ENCODE assay signal across 1 cellular context in the genomic region with DNA sequence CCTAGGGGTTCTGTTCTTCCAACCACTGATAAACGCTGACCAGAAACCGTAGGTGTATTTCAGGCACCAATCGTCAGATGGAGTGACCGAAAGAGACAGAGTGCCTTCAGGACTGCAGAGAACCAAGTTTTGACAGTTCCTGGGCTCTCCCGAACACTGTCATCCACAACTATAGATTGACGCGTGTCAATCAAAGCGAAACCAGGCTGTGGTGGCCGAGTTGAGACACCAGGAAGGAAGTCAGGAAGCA.
TF ChIP-seq lines count a peak whose summit lies in the region.

No MANE protein-coding gene starts in this region.

TF ChIP-seq in HepG2, 621 proteins besides CTCF, POLR2A, EP300 and RAD21 (continued from another document and continues in another):
- no peak for TF ChIP-seq MAZ (IDR thresholded peaks at IDR 0.05; ENCODE audit: borderline replicate concordance, low read depth, low read length)
- TF ChIP-seq MAZ (CRISPR knock-in tag; IDR thresholded peaks at IDR 0.05; ENCODE audit: low read depth), result no peak
- TF ChIP-seq, protein P1, sequence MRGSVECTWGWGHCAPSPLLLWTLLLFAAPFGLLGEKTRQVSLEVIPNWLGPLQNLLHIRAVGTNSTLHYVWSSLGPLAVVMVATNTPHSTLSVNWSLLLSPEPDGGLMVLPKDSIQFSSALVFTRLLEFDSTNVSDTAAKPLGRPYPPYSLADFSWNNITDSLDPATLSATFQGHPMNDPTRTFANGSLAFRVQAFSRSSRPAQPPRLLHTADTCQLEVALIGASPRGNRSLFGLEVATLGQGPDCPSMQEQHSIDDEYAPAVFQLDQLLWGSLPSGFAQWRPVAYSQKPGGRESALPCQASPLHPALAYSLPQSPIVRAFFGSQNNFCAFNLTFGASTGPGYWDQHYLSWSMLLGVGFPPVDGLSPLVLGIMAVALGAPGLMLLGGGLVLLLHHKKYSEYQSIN (CRISPR knock-in tag; IDR thresholded peaks at IDR 0.05; ENCODE audit: borderline replicate concordance), result no peak
- TF ChIP-seq ZNF598 (CRISPR knock-in tag; IDR thresholded peaks at IDR 0.05; ENCODE audit: borderline replicate concordance), result no peak
- TF ChIP-seq SMYD3 (CRISPR knock-in tag; IDR thresholded peaks at IDR 0.05), result no peak
- TF ChIP-seq POLR2G (IDR thresholded peaks at IDR 0.05; ENCODE audit: low read depth, low read length), result no peak
- peak; percentile 15 for TF ChIP-seq ASH2L (IDR thresholded peaks at IDR 0.05; ENCODE audit: insufficient read length, low read depth, low read length)
- TF ChIP-seq ZNF878 (CRISPR knock-in tag; IDR thresholded peaks at IDR 0.05), result 0 out of 2 replicates have a peak, but pooled peaks have one; percentile 58
- TF ChIP-seq TP53 (CRISPR knock-in tag; conservative IDR thresholded peaks at IDR 0.05), result no peak
- no peak for TF ChIP-seq ZNF180 (CRISPR knock-in tag; IDR thresholded peaks at IDR 0.05; ENCODE audit: borderline replicate concordance, low read depth)
- no peak for TF ChIP-seq HOXA5 (CRISPR knock-in tag; IDR thresholded peaks at IDR 0.05)
- no peak for TF ChIP-seq MEF2D (CRISPR knock-in tag; IDR thresholded peaks at IDR 0.05)
- TF ChIP-seq NFKB2 (CRISPR knock-in tag; IDR thresholded peaks at IDR 0.05; ENCODE audit: borderline replicate concordance), result no peak
- no peak for TF ChIP-seq ZBTB42 (CRISPR knock-in tag; IDR thresholded peaks at IDR 0.05)
- TF ChIP-seq NBN (conservative IDR thresholded peaks at IDR 0.05), result no peak
- 0 out of 2 replicates have a peak, but pooled peaks have one; percentile 3 for TF ChIP-seq HDAC1 (CRISPR knock-in tag; IDR thresholded peaks at IDR 0.05)
- TF ChIP-seq DPF2 (CRISPR knock-in tag; IDR thresholded peaks at IDR 0.05; ENCODE audit: borderline replicate concordance, low read depth), result no peak
- TF ChIP-seq ZNF557 (CRISPR knock-in tag; IDR thresholded peaks at IDR 0.05), result 0 out of 2 replicates have a peak, but pooled peaks have one; percentile 1
- TF ChIP-seq CENPT (CRISPR knock-in tag; IDR thresholded peaks at IDR 0.05; ENCODE audit: low read depth), result no peak
- no peak for TF ChIP-seq DZIP1 (CRISPR knock-in tag; IDR thresholded peaks at IDR 0.05)
- no peak for TF ChIP-seq ZNF790 (CRISPR knock-in tag; IDR thresholded peaks at IDR 0.05; ENCODE audit: borderline replicate concordance)
- no peak for TF ChIP-seq NKX3-1 (CRISPR knock-in tag; IDR thresholded peaks at IDR 0.05)
- TF ChIP-seq TAF15 (IDR thresholded peaks at IDR 0.05; ENCODE audit: low read depth, low read length, poor library complexity, severe bottlenecking), result no peak
- TF ChIP-seq ZMYM2 (CRISPR knock-in tag; IDR thresholded peaks at IDR 0.05), result 0 out of 2 replicates have a peak, but pooled peaks have one; percentile 11
- TF ChIP-seq MTERF4 (CRISPR knock-in tag; IDR thresholded peaks at IDR 0.05), result no peak
- TF ChIP-seq, protein P2, sequence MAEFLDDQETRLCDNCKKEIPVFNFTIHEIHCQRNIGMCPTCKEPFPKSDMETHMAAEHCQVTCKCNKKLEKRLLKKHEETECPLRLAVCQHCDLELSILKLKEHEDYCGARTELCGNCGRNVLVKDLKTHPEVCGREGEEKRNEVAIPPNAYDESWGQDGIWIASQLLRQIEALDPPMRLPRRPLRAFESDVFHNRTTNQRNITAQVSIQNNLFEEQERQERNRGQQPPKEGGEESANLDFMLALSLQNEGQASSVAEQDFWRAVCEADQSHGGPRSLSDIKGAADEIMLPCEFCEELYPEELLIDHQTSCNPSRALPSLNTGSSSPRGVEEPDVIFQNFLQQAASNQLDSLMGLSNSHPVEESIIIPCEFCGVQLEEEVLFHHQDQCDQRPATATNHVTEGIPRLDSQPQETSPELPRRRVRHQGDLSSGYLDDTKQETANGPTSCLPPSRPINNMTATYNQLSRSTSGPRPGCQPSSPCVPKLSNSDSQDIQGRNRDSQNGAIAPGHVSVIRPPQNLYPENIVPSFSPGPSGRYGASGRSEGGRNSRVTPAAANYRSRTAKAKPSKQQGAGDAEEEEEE (CRISPR knock-in tag; IDR thresholded peaks at IDR 0.05; ENCODE audit: borderline replicate concordance), result no peak
- no peak for TF ChIP-seq ATF7 (IDR thresholded peaks at IDR 0.05)
- TF ChIP-seq ATF7 (CRISPR knock-in tag; IDR thresholded peaks at IDR 0.05), result no peak; the same call in 1 of the 2 replicates
- TF ChIP-seq ZNF619 (CRISPR knock-in tag; IDR thresholded peaks at IDR 0.05), result no peak
- TF ChIP-seq ZNF10 (CRISPR knock-in tag; IDR thresholded peaks at IDR 0.05; ENCODE audit: borderline replicate concordance, low read depth), result no peak
- no peak for TF ChIP-seq ZFP62 (CRISPR knock-in tag; IDR thresholded peaks at IDR 0.05)
- no peak for TF ChIP-seq ZNF660 (CRISPR knock-in tag; IDR thresholded peaks at IDR 0.05; ENCODE audit: borderline replicate concordance, low read depth)
- no peak for TF ChIP-seq MATR3 (CRISPR knock-in tag; IDR thresholded peaks at IDR 0.05)
- no peak for TF ChIP-seq TRIM24 (CRISPR knock-in tag; IDR thresholded peaks at IDR 0.05)
- TF ChIP-seq, protein P3, sequence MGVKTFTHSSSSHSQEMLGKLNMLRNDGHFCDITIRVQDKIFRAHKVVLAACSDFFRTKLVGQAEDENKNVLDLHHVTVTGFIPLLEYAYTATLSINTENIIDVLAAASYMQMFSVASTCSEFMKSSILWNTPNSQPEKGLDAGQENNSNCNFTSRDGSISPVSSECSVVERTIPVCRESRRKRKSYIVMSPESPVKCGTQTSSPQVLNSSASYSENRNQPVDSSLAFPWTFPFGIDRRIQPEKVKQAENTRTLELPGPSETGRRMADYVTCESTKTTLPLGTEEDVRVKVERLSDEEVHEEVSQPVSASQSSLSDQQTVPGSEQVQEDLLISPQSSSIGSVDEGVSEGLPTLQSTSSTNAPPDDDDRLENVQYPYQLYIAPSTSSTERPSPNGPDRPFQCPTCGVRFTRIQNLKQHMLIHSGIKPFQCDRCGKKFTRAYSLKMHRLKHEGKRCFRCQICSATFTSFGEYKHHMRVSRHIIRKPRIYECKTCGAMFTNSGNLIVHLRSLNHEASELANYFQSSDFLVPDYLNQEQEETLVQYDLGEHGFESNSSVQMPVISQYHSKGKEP (CRISPR knock-in tag; IDR thresholded peaks at IDR 0.05), result no peak
- TF ChIP-seq THAP11 (CRISPR knock-in tag; IDR thresholded peaks at IDR 0.05), result no peak
- no peak for TF ChIP-seq ZNF138 (CRISPR knock-in tag; IDR thresholded peaks at IDR 0.05; ENCODE audit: low read depth)
- 0 out of 2 replicates have a peak, but pooled peaks have one; percentile 0 for TF ChIP-seq ZSCAN22 (CRISPR knock-in tag; IDR thresholded peaks at IDR 0.05)
- TF ChIP-seq MXD4 (CRISPR knock-in tag; IDR thresholded peaks at IDR 0.05), result 0 out of 2 replicates have a peak, but pooled peaks have one; percentile 12
- 0 out of 2 replicates have a peak, but pooled peaks have one; percentile 5 for TF ChIP-seq TOPORS (CRISPR knock-in tag; IDR thresholded peaks at IDR 0.05)
- TF ChIP-seq, protein P4, sequence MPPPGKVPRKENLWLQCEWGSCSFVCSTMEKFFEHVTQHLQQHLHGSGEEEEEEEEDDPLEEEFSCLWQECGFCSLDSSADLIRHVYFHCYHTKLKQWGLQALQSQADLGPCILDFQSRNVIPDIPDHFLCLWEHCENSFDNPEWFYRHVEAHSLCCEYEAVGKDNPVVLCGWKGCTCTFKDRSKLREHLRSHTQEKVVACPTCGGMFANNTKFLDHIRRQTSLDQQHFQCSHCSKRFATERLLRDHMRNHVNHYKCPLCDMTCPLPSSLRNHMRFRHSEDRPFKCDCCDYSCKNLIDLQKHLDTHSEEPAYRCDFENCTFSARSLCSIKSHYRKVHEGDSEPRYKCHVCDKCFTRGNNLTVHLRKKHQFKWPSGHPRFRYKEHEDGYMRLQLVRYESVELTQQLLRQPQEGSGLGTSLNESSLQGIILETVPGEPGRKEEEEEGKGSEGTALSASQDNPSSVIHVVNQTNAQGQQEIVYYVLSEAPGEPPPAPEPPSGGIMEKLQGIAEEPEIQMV (CRISPR knock-in tag; IDR thresholded peaks at IDR 0.05; ENCODE audit: low read depth), result no peak
- TF ChIP-seq SNAPC4 (CRISPR knock-in tag; IDR thresholded peaks at IDR 0.05), result no peak
- TF ChIP-seq ZNF20 (CRISPR knock-in tag; IDR thresholded peaks at IDR 0.05), result no peak
- TF ChIP-seq RXRA (CRISPR knock-in tag; IDR thresholded peaks at IDR 0.05), result no peak
- no peak for TF ChIP-seq ZNF670 (CRISPR knock-in tag; IDR thresholded peaks at IDR 0.05; ENCODE audit: borderline replicate concordance)
- no peak for TF ChIP-seq RFXAP (CRISPR knock-in tag; IDR thresholded peaks at IDR 0.05; ENCODE audit: borderline replicate concordance)
- TF ChIP-seq ETV6 (CRISPR knock-in tag; conservative IDR thresholded peaks at IDR 0.05), result no peak
- TF ChIP-seq ZBTB21 (CRISPR knock-in tag; IDR thresholded peaks at IDR 0.05), result no peak
- no peak for TF ChIP-seq PHF20 (CRISPR knock-in tag; IDR thresholded peaks at IDR 0.05)
- TF ChIP-seq GTF3A (CRISPR knock-in tag; conservative IDR thresholded peaks at IDR 0.05), result no peak; the same call in 1 of the 2 replicates
- no peak; the same call in 1 of the 2 replicates for TF ChIP-seq ZNF430 (CRISPR knock-in tag; IDR thresholded peaks at IDR 0.05)
- TF ChIP-seq RORA (CRISPR knock-in tag; IDR thresholded peaks at IDR 0.05), result no peak
- TF ChIP-seq ZNF704 (CRISPR knock-in tag; IDR thresholded peaks at IDR 0.05; ENCODE audit: borderline replicate concordance), result no peak
- TF ChIP-seq RFX1 (IDR thresholded peaks at IDR 0.05), result no peak
- TF ChIP-seq ZNF17 (CRISPR knock-in tag; IDR thresholded peaks at IDR 0.05), result no peak
- no peak for TF ChIP-seq ZNF33B (CRISPR knock-in tag; IDR thresholded peaks at IDR 0.05)
- no peak for TF ChIP-seq ZNF891 (CRISPR knock-in tag; IDR thresholded peaks at IDR 0.05)
- TF ChIP-seq PAF1 (CRISPR knock-in tag; IDR thresholded peaks at IDR 0.05), result no peak
